Comparison of ENCODE assay signal across 10 cellular contexts in genomic region chr15:44879066-44879465, GRCh38.
"Had no signal": no experiment of that assay in that cellular context is flagged by ENCODE, and none has a peak within 500 bp of the region (broad histone marks: within the 10 kb centered on the region; RNA-seq: fewer than 3 reads in every experiment).

No MANE protein-coding gene starts in this region.

- H3K27me3 Mint-ChIP-seq: IgD-negative memory B cell had no signal

- FAIRE-seq: H1, H54, HepG2 had no signal

- H3K4me3 ChIP-seq: GM23338 had no signal

- H3K4me1 Mint-ChIP-seq: GM23338 had no signal

- H3K27ac Mint-ChIP-seq: GM23338, H9, IgD-negative memory B cell had no signal

- DNase-seq: H9, HCEC 1CT, KBM-7 had no signal

- ATAC-seq: GM23338, HepG2 had no signal

- H3K27ac ChIP-seq: HL-60, KMS-11 had no signal

- H3K4me3 Mint-ChIP-seq: GM23338, H9, IgD-negative memory B cell had no signal
